ENCODE assay signal across 12 cellular contexts in genomic region chr14:94571950-94572349, GRCh38. TPM values are rescaled to one million over a fixed set of nuclear protein-coding genes. Genes with fewer than 3 reads are reported as not detected.
A peak's percentile ranks its signal among the peaks of the same experiment; 100 is the strongest.
DNase-seq lines count a peak whose midpoint lies in the region; ATAC-seq and TF ChIP-seq lines count a peak whose summit lies in the region.
"Had no signal": no experiment of that assay in that cellular context is flagged by ENCODE, and none has a peak within 500 bp of the region (broad histone marks: within the 10 kb centered on the region; RNA-seq: fewer than 3 reads in every experiment).

No MANE protein-coding gene starts in this region.

- H3K4me1 ChIP-seq in body of pancreas = peaks cover 65% of the 10 kb centered on the region

- no peak for TF ChIP-seq POLR2A in body of pancreas (IDR thresholded peaks at IDR 0.05)

- 65 to 70% methylated on average over 5 to 6 of the region's 6 CpGs for WGBS in body of pancreas, 2 donors

- DNase-seq in AG08395 (ENCODE audit: low spot score) = peak; percentile 31
- peak in 3 of 4 donors; percentile 33 to 60 (median 45) for DNase-seq in body of pancreas
- no peak for DNase-seq in Right ventricle myocardium superior
- DNase-seq in pons (ENCODE audit: low spot score) = peak; percentile 12
- no peak for DNase-seq in CD1c-positive myeloid dendritic cell (ENCODE audit: extremely low spot score)
- no peak for DNase-seq in glomerular visceral epithelial cell (ENCODE audit: extremely low spot score)
- no peak for DNase-seq in COR-L47 (lab: John Stamatoyannopoulos, UW)
- DNase-seq: activated CD4-positive, CD25-positive, alpha-beta regulatory T cell treated with anti-CD3 and anti-CD28 coated beads, Interleukin-2, amount 50 U/mL, for 72 hours; activated T-cell treated with anti-CD3 and anti-CD28 coated beads for 4 hours; NCI-H2107 had no signal

- H3K27ac ChIP-seq in body of pancreas = peak overlapping the region; percentile 44 to 75 (median 66)

- no peaks in the 10 kb centered on the region for H3K9me3 ChIP-seq in body of pancreas

- ATAC-seq in body of pancreas = peak; percentile 16
- peak; percentile 35 for ATAC-seq in Right ventricle myocardium superior (ENCODE audit: poor library complexity)
- no peak for ATAC-seq in HG03460 (IDR thresholded peaks at IDR 0.05; ENCODE audit: unreplicated experiment)

- intact Hi-C loops in body of pancreas (cut with DNase I) (no loop called here), Right ventricle myocardium superior (cut with DNase I) (no loop called here)

- H3K27me3 ChIP-seq in body of pancreas = no peaks in the 10 kb centered on the region

- no peak overlapping the region for H3K4me3 ChIP-seq in body of pancreas
- H3K4me3 ChIP-seq: skin epidermis had no signal

- TF ChIP-seq CTCF in body of pancreas (IDR thresholded peaks at IDR 0.05) = no peak

- H3K36me3 ChIP-seq in body of pancreas (replicated peaks in 1 of 2; ENCODE audit: insufficient read depth in 1 of 2, low read depth in 2 of 2) = peaks cover 4 to 5% of the 10 kb centered on the region in 2 donors

RNA-seq across cellular contexts. Expression of gene SERPINA5, which starts 9.3 kb away (rescaled TPM):
- total RNA-seq in body of pancreas (100 to 1,000 TPM in 1 of 2 donors, 10 to 100 TPM in 1; 76.0 to 101 TPM), Right ventricle myocardium superior (2.7 TPM)

RNA-seq across cellular contexts. Expression of gene SERPINA4, which starts 10.7 kb away (rescaled TPM):
- total RNA-seq in body of pancreas (10 to 100 TPM; 42.8 to 57.6 TPM), Right ventricle myocardium superior (not detected)

RNA-seq across cellular contexts. Expression of gene SERPINA3, which starts 40.2 kb away (rescaled TPM):
- total RNA-seq in body of pancreas (1,000 to 10,000 TPM in 1 of 2 donors, 100 to 1,000 TPM in 1; 396 to 1,783 TPM), Right ventricle myocardium superior (55.2 TPM)

Comparison
In these comparisons a context has a peak if more than half of its experiments do, and no peak if none do; other contexts are left out.
1. DNase-seq: peak in AG08395 (single experiment), body of pancreas (3 of 4) and pons (single experiment); none in Right ventricle myocardium superior (single experiment), CD1c-positive myeloid dendritic cell (single experiment), glomerular visceral epithelial cell (single experiment) and COR-L47 (single experiment).
2. RNA of gene SERPINA5, which starts 9.3 kb away (total RNA-seq): 76.0 to 101 TPM in body of pancreas; 2.7 TPM in Right ventricle myocardium superior (single experiment); every median in the first group is over 10 times any median in the second.
3. RNA of gene SERPINA4, which starts 10.7 kb away (total RNA-seq): 42.8 to 57.6 TPM in body of pancreas; not detected in Right ventricle myocardium superior (single experiment); every median in the first group is over 10 times any median in the second.